In genomic region chr11:109971184-109971523, GRCh38 we compare ENCODE assay signal across 8 cellular contexts.
DNase-seq lines count a peak whose midpoint lies in the region; ATAC-seq and TF ChIP-seq lines count a peak whose summit lies in the region.

No MANE protein-coding gene starts in this region.

- peaks cover 6% of the 10 kb centered on the region; the same call in 1 of the 2 replicates for H3K9me2 ChIP-seq in Karpas-422 (replicated peaks; ENCODE audit: insufficient read depth, low read length)

- TF ChIP-seq CTCF in astrocyte of the spinal cord (IDR thresholded peaks at IDR 0.05; ENCODE audit: low read depth, low read length) (no peak), mesothelial cell of epicardium (IDR thresholded peaks at IDR 0.05; ENCODE audit: unreplicated experiment) (no peak)

- no peak for ATAC-seq in naive B cell (ENCODE audit: low read depth in 2 of 2)
- ATAC-seq in HG03460 (IDR thresholded peaks at IDR 0.05; ENCODE audit: unreplicated experiment): no peak

- no peaks in the 10 kb centered on the region for H3K79me2 ChIP-seq in Karpas-422 (ENCODE audit: low read length)

- H3K27me3 Mint-ChIP-seq in naive B cell (peaks cover 52 to 71% (median 54%) of the 10 kb centered on the region in 3 donors), mesothelial cell of epicardium (ENCODE audit: low read depth) (no peaks in the 10 kb centered on the region)

- H3K9me3 Mint-ChIP-seq in naive B cell (peaks cover 0 to 9% (median 0%) of the 10 kb centered on the region in 7 donors), mesothelial cell of epicardium (no peaks in the 10 kb centered on the region)

- peak overlapping the region; percentile 36 for H3K4me2 ChIP-seq in Karpas-422 (ENCODE audit: low read depth, low read length, poor library complexity, severe bottlenecking)

- no peaks in the 10 kb centered on the region for H4K20me1 ChIP-seq in Karpas-422 (ENCODE audit: insufficient read depth, low read depth, low read length)

- DNase-seq in GF-D8 (lab: John Stamatoyannopoulos, UW): peak; percentile 89
- DNase-seq in Karpas-422: peak; percentile 66
- peak; percentile 85 for DNase-seq in astrocyte of the spinal cord (ENCODE audit: low read depth, low spot score)
- DNase-seq in naive B cell: no peak
- DNase-seq in mesothelial cell of epicardium (ENCODE audit: low spot score in 2 of 2, unreplicated experiment in 2 of 2): no peak
- no peak for DNase-seq in SW 1271 (lab: John Stamatoyannopoulos, UW)
- DNase-seq in stimulated activated CD4-positive, alpha-beta T cell treated with anti-CD3 and anti-CD28 coated beads, Interleukin-4, amount 100 ng/mL, for 1 hour: no peak

- H3K36me3 Mint-ChIP-seq in naive B cell (no peaks in the 10 kb centered on the region), mesothelial cell of epicardium (no peaks in the 10 kb centered on the region)

- no peak overlapping the region for H3K27ac Mint-ChIP-seq in naive B cell
- no peak overlapping the region for H3K27ac Mint-ChIP-seq in mesothelial cell of epicardium

- no peak overlapping the region for H3K9ac ChIP-seq in Karpas-422 (ENCODE audit: low read length)

- H3K4me1 Mint-ChIP-seq in naive B cell (peaks cover 18 to 39% (median 22%) of the 10 kb centered on the region in 3 donors), mesothelial cell of epicardium (peaks cover 16% of the 10 kb centered on the region)

- H3K4me3 Mint-ChIP-seq in naive B cell (peak overlapping the region in 5 of 8 donors; percentile 14 to 73 (median 18)), mesothelial cell of epicardium (no peak overlapping the region)

- no peaks in the 10 kb centered on the region for H3K9me3 ChIP-seq in Karpas-422 (ENCODE audit: low read length)

- H3K4me3 ChIP-seq in Karpas-422 (ENCODE audit: low read length): peak overlapping the region; percentile 1; the same call in 1 of the 2 replicates
- H3K4me3 ChIP-seq in astrocyte of the spinal cord (ENCODE audit: low read depth, low read length): no peak overlapping the region

- H3K27me3 ChIP-seq in Karpas-422 (ENCODE audit: low read length): no peaks in the 10 kb centered on the region

- in situ Hi-C loops in astrocyte of the spinal cord (cut with HindIII; ENCODE audit: low sequenced_read_pairs): no loop called here

- no peak overlapping the region for H2AFZ ChIP-seq in Karpas-422 (ENCODE audit: low read length)

- no peaks in the 10 kb centered on the region for H3K36me3 ChIP-seq in Karpas-422 (ENCODE audit: insufficient read depth, low read length)

- H3K27ac ChIP-seq in Karpas-422 (ENCODE audit: low read length): no peak overlapping the region

- peaks cover 30% of the 10 kb centered on the region for H3K4me1 ChIP-seq in Karpas-422 (ENCODE audit: low read length)

Comparison
In these comparisons a context has a peak if more than half of its experiments do, and no peak if none do; other contexts are left out.
1. DNase-seq: peak in GF-D8 (single experiment), Karpas-422 (single experiment) and astrocyte of the spinal cord (single experiment); none in naive B cell (single experiment), mesothelial cell of epicardium (0 of 2), SW 1271 (0 of 2) and stimulated activated CD4-positive, alpha-beta T cell treated with anti-CD3 and anti-CD28 coated beads, Interleukin-4, amount 100 ng/mL, for 1 hour (single experiment).